ENCODE assay signal across 24 cellular contexts in genomic region chr17:40984226-40984625, GRCh38. TPM values are rescaled to one million over a fixed set of nuclear protein-coding genes. Genes with fewer than 3 reads are reported as not detected.
"Had no signal": no experiment of that assay in that cellular context is flagged by ENCODE, and none has a peak within 500 bp of the region (broad histone marks: within the 10 kb centered on the region; RNA-seq: fewer than 3 reads in every experiment).

TSS of gene KRT40 (minus strand) at chr17:40984326. CDS start at chr17:40984273, 53 bp downstream.

- H3K9me3 Mint-ChIP-seq: IgD-negative memory B cell had no signal

- H3K4me2 ChIP-seq: KMS-11 had no signal

- ATAC-seq: HepG2, K562, Panc1, PC-3, Right ventricle myocardium inferior, SK-N-SH treated with all-trans-retinoic acid at 6 μM for 48 hours had no signal

- H3K27me3 ChIP-seq: SJCRH30 had no signal

- H3K9ac ChIP-seq: KMS-11 had no signal

- H3K4me3 Mint-ChIP-seq: IgD-negative memory B cell had no signal

- H3K27ac Mint-ChIP-seq: IgD-negative memory B cell had no signal

- H3K36me3 Mint-ChIP-seq: IgD-negative memory B cell had no signal

- H3K27ac ChIP-seq: KMS-11, SJCRH30 had no signal

- DNase-seq: Kasumi-1, MM.1S, MV-4-11, NCI-H1048, NCI-H1417 treated with DMSO at 0.1 percent for 48 hours, NCI-H1694 treated with DMSO at 0.1 percent for 48 hours, NCI-H1930, NCI-H2081, NCI-H2107, NCI-H2227 treated with DMSO at 0.1 percent for 48 hours, NCI-H524 treated with DMSO at 0.1 percent for 48 hours, PC-3, SHP77 treated with DMSO at 0.1 percent for 48 hours, SJCRH30 had no signal

- H3K4me3 ChIP-seq: K562, SJCRH30 had no signal

- H3K9me3 ChIP-seq: SJCRH30 had no signal

- H3K36me3 ChIP-seq: SJCRH30 had no signal

RNA-seq across cellular contexts. Expression of gene KRT40, which starts in this region (rescaled TPM):
- total RNA-seq: HepG2, HT1080, K562, M059J, OCI-LY7, PC-3, Right ventricle myocardium inferior, SJCRH30 had no signal
- polyA plus RNA-seq: HepG2, IgD-negative memory B cell, K562 had no signal
